ENCODE assay signal across 8 cellular contexts in the genomic region with DNA sequence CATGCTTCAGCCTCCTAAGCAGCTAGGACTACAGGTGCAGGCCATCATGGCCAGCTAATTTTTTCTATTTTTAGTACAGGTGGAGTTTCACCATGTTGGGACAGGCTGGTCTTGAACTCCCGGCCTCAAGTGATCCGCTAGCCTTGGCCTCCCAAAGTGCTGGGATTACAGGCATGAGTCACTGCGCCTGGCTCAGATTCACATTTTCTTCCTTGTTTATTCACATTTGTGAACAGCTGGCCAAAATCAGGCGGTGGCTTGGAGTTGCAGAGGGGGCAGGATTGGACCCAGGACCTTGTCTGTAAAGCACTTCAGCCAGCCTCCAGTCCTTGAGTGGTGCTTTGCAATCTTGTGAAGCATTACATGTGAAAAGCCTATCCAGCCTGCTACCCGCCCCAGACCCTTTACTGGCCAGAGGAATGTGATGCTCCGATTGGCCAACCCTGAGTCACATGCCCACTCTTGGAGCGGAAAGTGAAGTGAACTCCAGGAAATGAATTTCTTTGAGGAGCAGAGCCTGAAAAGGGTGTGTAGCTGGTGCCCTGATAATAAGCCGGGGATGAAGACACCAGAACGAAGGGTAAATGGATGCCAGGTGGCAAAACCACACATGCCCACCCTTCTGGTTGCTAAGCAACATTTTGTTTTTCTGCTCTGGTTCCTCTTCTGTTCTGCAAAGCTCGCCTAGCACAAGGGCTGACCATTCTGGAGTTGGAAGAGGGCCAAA.
DNase-seq lines count a peak whose midpoint lies in the region; ATAC-seq and FAIRE-seq lines count a peak whose summit lies in the region.

No MANE protein-coding gene starts in this region.

- H3K9me3 Mint-ChIP-seq in naive B cell, result peaks cover 0 to 2% (median 0%) of the 10 kb centered on the region in 7 donors

- no peaks in the 10 kb centered on the region for H3K36me3 Mint-ChIP-seq in naive B cell

- FAIRE-seq in RCC 7860 (lab: Jason Lieb, UNC), result no peak

- H3K27me3 Mint-ChIP-seq in naive B cell, result no peaks in the 10 kb centered on the region

- peak overlapping the region; percentile 53 to 89 (median 77) for H3K4me3 Mint-ChIP-seq in naive B cell

- ATAC-seq in naive B cell (ENCODE audit: low read depth in 2 of 2), result peak; percentile 81 to 83
- ATAC-seq in HG02885 (IDR thresholded peaks at IDR 0.05; ENCODE audit: poor library complexity, unreplicated experiment), result no peak

- peak overlapping the region; percentile 91 to 100 (median 99) for H3K27ac Mint-ChIP-seq in naive B cell

- H3K4me1 Mint-ChIP-seq in naive B cell, result peaks cover 67 to 94% (median 91%) of the 10 kb centered on the region in 3 donors

- peak; percentile 87 for DNase-seq in EH (ENCODE audit: low read depth)
- DNase-seq in LHCN-M2 (ENCODE audit: low read depth), result peak; percentile 98
- peak; percentile 15 for DNase-seq in RCC 7860 (ENCODE audit: low spot score)
- DNase-seq in fibroblast of gingiva (ENCODE audit: low read depth), result peak; percentile 98
- DNase-seq in naive B cell, result peak; percentile 91
- DNase-seq in activated CD4-positive, alpha-beta T cell treated with anti-CD3 and anti-CD28 coated beads for 48 hours, result no peak
- DNase-seq in stimulated activated CD4-positive, alpha-beta T cell treated with anti-CD3 and anti-CD28 coated beads, Interleukin-12 subunit alpha, Interleukin-12 subunit beta, amount 100 ng/mL, for 4 hours, result no peak

Comparison
In these comparisons a context has a peak if more than half of its experiments do, and no peak if none do; other contexts are left out.
1. DNase-seq: peak in EH (single experiment), LHCN-M2 (single experiment), RCC 7860 (single experiment), fibroblast of gingiva (single experiment) and naive B cell (single experiment); none in activated CD4-positive, alpha-beta T cell treated with anti-CD3 and anti-CD28 coated beads for 48 hours (single experiment) and stimulated activated CD4-positive, alpha-beta T cell treated with anti-CD3 and anti-CD28 coated beads, Interleukin-12 subunit alpha, Interleukin-12 subunit beta, amount 100 ng/mL, for 4 hours (single experiment).